Comparison of ENCODE assay signal across 1 cellular context in the genomic region with DNA sequence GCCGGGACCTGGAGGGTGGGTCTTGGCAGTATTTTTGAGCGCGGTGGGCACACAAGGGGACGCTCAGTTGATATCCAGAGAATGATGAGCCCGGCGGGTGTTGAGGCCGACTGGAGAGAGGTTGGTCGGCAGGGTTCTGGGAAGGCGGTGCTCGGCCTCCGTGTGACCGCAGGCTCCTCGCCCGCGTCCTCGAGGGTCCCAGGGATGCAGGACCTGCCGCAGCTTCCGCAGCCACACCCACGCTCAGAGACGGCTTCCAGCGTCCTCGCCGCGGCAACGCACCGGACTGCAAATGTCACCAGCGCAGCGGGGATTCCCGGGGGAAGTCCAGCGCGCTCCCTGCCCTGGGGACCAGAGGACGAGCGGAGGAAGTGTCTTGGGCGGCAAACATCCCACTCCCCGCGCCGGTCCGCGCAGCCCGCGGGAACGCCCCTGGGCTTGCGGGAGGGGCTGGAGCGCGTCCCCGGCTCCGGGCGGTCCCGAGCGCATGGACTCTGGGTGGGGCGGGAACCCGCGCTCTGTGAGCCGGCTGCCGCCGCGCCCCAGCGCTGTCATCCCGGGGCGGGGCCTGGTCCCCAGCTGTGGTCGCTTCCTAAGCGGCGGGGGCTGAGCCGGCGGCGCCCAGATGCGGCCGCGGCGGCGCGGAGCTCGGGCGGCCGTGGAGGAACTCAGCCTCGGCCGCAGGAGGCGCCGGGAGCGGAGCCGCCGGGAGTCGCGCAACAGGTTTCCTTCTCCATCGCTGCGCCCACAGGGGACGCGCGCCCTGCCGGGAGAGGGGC.
TF ChIP-seq lines count a peak whose summit lies in the region.

TSS of gene STX11 (plus strand) at position 624 of the 779 bp plus-strand sequence. CDS start 36,111 bp downstream, outside the sequence.

TF ChIP-seq in HepG2, 621 proteins besides CTCF, POLR2A, EP300 and RAD21 (continued from another document and continues in another):
- TF ChIP-seq TIGD3 (CRISPR knock-in tag; IDR thresholded peaks at IDR 0.05; ENCODE audit: borderline replicate concordance) (no peak), TBL1XR1 (IDR thresholded peaks at IDR 0.05; ENCODE audit: borderline replicate concordance, low read length, partially characterized antibody) (no peak), ZMYM2 (CRISPR knock-in tag; IDR thresholded peaks at IDR 0.05) (no peak), PRMT3 (CRISPR knock-in tag; IDR thresholded peaks at IDR 0.05; ENCODE audit: borderline replicate concordance, low read depth) (no peak), E2F1 (CRISPR knock-in tag; IDR thresholded peaks at IDR 0.05) (no peak), ZNF12 (CRISPR knock-in tag; IDR thresholded peaks at IDR 0.05) (no peak), SALL1 (CRISPR knock-in tag; IDR thresholded peaks at IDR 0.05) (no peak), KLF13 (CRISPR knock-in tag; IDR thresholded peaks at IDR 0.05) (no peak), ZBTB33 (CRISPR knock-in tag; IDR thresholded peaks at IDR 0.05) (no peak), PCBP1 (IDR thresholded peaks at IDR 0.05; ENCODE audit: borderline replicate concordance, low read depth, low read length) (no peak), KLF6 (CRISPR knock-in tag; IDR thresholded peaks at IDR 0.05) (no peak), ISX (CRISPR knock-in tag; conservative IDR thresholded peaks at IDR 0.05) (no peak), ZKSCAN1 (IDR thresholded peaks at IDR 0.05; ENCODE audit: low read length) (no peak), ZFP62 (CRISPR knock-in tag; IDR thresholded peaks at IDR 0.05) (no peak), ZNF672 (CRISPR knock-in tag; IDR thresholded peaks at IDR 0.05) (no peak), ZNF124 (CRISPR knock-in tag; IDR thresholded peaks at IDR 0.05) (no peak; the same call in 1 of the 2 replicates), MEF2D (CRISPR knock-in tag; IDR thresholded peaks at IDR 0.05) (no peak), ZNF10 (CRISPR knock-in tag; IDR thresholded peaks at IDR 0.05; ENCODE audit: borderline replicate concordance, low read depth) (no peak), PLRG1 (conservative IDR thresholded peaks at IDR 0.05) (no peak), ZNF383 (CRISPR knock-in tag; IDR thresholded peaks at IDR 0.05; ENCODE audit: borderline replicate concordance) (no peak), ZNF292 (CRISPR knock-in tag; IDR thresholded peaks at IDR 0.05; ENCODE audit: borderline replicate concordance, low read depth) (no peak), MBNL3 (CRISPR knock-in tag; conservative IDR thresholded peaks at IDR 0.05) (no peak), KDM6A (CRISPR knock-in tag; IDR thresholded peaks at IDR 0.05; ENCODE audit: low read depth) (no peak), POLR2G (IDR thresholded peaks at IDR 0.05; ENCODE audit: low read depth, low read length) (no peak), GATA4 (IDR thresholded peaks at IDR 0.05; ENCODE audit: borderline replicate concordance, low read depth) (no peak), MAFG (CRISPR knock-in tag; IDR thresholded peaks at IDR 0.05) (no peak), ZNF607 (CRISPR knock-in tag; IDR thresholded peaks at IDR 0.05; ENCODE audit: borderline replicate concordance) (0 out of 2 replicates have a peak, but pooled peaks have one; percentile 52), ZNF207 (IDR thresholded peaks at IDR 0.05; ENCODE audit: borderline replicate concordance) (no peak), GTF3A (CRISPR knock-in tag; conservative IDR thresholded peaks at IDR 0.05) (no peak), KDM2A (CRISPR knock-in tag; IDR thresholded peaks at IDR 0.05; ENCODE audit: borderline replicate concordance, low read depth) (peak; percentile 19; the same call in 1 of the 2 replicates), ARNTL (CRISPR knock-in tag; IDR thresholded peaks at IDR 0.05) (no peak), ZNF800 (CRISPR knock-in tag; IDR thresholded peaks at IDR 0.05) (peak; percentile 96), RORA (CRISPR knock-in tag; IDR thresholded peaks at IDR 0.05) (no peak), THRA (CRISPR knock-in tag; IDR thresholded peaks at IDR 0.05; ENCODE audit: borderline replicate concordance) (no peak)
- TF ChIP-seq, protein P1, sequence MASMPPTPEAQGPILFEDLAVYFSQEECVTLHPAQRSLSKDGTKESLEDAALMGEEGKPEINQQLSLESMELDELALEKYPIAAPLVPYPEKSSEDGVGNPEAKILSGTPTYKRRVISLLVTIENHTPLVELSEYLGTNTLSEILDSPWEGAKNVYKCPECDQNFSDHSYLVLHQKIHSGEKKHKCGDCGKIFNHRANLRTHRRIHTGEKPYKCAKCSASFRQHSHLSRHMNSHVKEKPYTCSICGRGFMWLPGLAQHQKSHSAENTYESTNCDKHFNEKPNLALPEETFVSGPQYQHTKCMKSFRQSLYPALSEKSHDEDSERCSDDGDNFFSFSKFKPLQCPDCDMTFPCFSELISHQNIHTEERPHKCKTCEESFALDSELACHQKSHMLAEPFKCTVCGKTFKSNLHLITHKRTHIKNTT (CRISPR knock-in tag; IDR thresholded peaks at IDR 0.05), result no peak
- TF ChIP-seq, protein P2, sequence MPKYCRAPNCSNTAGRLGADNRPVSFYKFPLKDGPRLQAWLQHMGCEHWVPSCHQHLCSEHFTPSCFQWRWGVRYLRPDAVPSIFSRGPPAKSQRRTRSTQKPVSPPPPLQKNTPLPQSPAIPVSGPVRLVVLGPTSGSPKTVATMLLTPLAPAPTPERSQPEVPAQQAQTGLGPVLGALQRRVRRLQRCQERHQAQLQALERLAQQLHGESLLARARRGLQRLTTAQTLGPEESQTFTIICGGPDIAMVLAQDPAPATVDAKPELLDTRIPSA (CRISPR knock-in tag; IDR thresholded peaks at IDR 0.05; ENCODE audit: borderline replicate concordance), result no peak
- TF ChIP-seq, protein P3, sequence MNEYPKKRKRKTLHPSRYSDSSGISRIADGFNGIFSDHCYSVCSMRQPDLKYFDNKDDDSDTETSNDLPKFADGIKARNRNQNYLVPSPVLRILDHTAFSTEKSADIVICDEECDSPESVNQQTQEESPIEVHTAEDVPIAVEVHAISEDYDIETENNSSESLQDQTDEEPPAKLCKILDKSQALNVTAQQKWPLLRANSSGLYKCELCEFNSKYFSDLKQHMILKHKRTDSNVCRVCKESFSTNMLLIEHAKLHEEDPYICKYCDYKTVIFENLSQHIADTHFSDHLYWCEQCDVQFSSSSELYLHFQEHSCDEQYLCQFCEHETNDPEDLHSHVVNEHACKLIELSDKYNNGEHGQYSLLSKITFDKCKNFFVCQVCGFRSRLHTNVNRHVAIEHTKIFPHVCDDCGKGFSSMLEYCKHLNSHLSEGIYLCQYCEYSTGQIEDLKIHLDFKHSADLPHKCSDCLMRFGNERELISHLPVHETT (CRISPR knock-in tag; conservative IDR thresholded peaks at IDR 0.05), result no peak
- TF ChIP-seq, protein P4, sequence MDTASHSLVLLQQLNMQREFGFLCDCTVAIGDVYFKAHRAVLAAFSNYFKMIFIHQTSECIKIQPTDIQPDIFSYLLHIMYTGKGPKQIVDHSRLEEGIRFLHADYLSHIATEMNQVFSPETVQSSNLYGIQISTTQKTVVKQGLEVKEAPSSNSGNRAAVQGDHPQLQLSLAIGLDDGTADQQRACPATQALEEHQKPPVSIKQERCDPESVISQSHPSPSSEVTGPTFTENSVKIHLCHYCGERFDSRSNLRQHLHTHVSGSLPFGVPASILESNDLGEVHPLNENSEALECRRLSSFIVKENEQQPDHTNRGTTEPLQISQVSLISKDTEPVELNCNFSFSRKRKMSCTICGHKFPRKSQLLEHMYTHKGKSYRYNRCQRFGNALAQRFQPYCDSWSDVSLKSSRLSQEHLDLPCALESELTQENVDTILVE (CRISPR knock-in tag; IDR thresholded peaks at IDR 0.05), result no peak
- TF ChIP-seq, protein P5, sequence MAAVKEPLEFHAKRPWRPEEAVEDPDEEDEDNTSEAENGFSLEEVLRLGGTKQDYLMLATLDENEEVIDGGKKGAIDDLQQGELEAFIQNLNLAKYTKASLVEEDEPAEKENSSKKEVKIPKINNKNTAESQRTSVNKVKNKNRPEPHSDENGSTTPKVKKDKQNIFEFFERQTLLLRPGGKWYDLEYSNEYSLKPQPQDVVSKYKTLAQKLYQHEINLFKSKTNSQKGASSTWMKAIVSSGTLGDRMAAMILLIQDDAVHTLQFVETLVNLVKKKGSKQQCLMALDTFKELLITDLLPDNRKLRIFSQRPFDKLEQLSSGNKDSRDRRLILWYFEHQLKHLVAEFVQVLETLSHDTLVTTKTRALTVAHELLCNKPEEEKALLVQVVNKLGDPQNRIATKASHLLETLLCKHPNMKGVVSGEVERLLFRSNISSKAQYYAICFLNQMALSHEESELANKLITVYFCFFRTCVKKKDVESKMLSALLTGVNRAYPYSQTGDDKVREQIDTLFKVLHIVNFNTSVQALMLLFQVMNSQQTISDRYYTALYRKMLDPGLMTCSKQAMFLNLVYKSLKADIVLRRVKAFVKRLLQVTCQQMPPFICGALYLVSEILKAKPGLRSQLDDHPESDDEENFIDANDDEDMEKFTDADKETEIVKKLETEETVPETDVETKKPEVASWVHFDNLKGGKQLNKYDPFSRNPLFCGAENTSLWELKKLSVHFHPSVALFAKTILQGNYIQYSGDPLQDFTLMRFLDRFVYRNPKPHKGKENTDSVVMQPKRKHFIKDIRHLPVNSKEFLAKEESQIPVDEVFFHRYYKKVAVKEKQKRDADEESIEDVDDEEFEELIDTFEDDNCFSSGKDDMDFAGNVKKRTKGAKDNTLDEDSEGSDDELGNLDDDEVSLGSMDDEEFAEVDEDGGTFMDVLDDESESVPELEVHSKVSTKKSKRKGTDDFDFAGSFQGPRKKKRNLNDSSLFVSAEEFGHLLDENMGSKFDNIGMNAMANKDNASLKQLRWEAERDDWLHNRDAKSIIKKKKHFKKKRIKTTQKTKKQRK (IDR thresholded peaks at IDR 0.05; ENCODE audit: low read length), result no peak
- TF ChIP-seq, protein P6, sequence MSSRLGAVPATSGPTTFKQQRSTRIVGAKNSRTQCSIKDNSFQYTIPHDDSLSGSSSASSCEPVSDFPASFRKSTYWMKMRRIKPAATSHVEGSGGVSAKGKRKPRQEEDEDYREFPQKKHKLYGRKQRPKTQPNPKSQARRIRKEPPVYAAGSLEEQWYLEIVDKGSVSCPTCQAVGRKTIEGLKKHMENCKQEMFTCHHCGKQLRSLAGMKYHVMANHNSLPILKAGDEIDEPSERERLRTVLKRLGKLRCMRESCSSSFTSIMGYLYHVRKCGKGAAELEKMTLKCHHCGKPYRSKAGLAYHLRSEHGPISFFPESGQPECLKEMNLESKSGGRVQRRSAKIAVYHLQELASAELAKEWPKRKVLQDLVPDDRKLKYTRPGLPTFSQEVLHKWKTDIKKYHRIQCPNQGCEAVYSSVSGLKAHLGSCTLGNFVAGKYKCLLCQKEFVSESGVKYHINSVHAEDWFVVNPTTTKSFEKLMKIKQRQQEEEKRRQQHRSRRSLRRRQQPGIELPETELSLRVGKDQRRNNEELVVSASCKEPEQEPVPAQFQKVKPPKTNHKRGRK (CRISPR knock-in tag; IDR thresholded peaks at IDR 0.05), result no peak
- TF ChIP-seq, protein P7, sequence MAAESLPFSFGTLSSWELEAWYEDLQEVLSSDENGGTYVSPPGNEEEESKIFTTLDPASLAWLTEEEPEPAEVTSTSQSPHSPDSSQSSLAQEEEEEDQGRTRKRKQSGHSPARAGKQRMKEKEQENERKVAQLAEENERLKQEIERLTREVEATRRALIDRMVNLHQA (CRISPR knock-in tag; IDR thresholded peaks at IDR 0.05), result no peak
